Comparison of ENCODE assay signal across 25 cellular contexts in the genomic region with DNA sequence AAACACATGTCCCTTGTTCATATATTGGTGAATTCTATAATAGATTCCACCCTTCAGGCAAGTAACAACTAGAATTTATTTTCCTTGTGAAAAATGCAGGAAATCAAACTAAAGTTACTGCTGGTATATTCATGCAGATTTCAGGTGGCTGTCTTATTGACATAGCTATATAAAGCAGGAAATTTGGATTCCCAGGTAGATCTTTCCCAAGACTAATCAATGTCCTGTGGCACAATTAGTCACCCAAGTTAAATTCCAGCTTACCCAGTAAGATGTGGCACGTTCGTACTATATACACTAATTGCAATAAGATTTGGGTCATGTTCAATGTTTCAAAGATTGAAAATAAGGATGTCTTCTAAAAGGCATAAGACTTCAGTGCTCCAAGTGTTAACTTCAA. TPM values are rescaled to one million over a fixed set of nuclear protein-coding genes. Genes with fewer than 3 reads are reported as not detected.
DNase-seq lines count a peak whose midpoint lies in the region; FAIRE-seq and TF ChIP-seq lines count a peak whose summit lies in the region.
"Had no signal": no experiment of that assay in that cellular context is flagged by ENCODE, and none has a peak within 500 bp of the region (broad histone marks: within the 10 kb centered on the region; RNA-seq: fewer than 3 reads in every experiment).

No MANE protein-coding gene starts in this region.

- DNase-seq in mammary epithelial cell (peak; percentile 40), MCF 10A (ENCODE audit: unreplicated experiment) (no peak), PC-9 (peak in 1 of 2 experiments; percentile 83), bronchial epithelial cell (ENCODE audit: low read depth) (peak; percentile 71), MG63 (no peak), NCI-H187 treated with DMSO at 0.1 percent for 48 hours (lab: John Stamatoyannopoulos, UW) (no peak)
- no peak for DNase-seq in effector CD8-positive, alpha-beta T cell (lab: John Stamatoyannopoulos, UW)
- DNase-seq: Caco-2; CD4-positive, CD25-positive, alpha-beta regulatory T cell; CD8-positive, alpha-beta T cell; DMS 273 treated with DMSO at 0.1 percent for 48 hours; DMS79 treated with DMSO at 0.1 percent for 48 hours; GF-D8; H9 had no signal

- no peak overlapping the region for H3K9ac ChIP-seq in mammary epithelial cell (ENCODE audit: insufficient read depth, low read length)
- H3K9ac ChIP-seq: BLaER1 had no signal

- H3K9me3 ChIP-seq in mammary epithelial cell (replicated peaks; ENCODE audit: insufficient read depth, low read length) (no peaks in the 10 kb centered on the region), PC-9 (ENCODE audit: insufficient read depth, low read depth) (no peaks in the 10 kb centered on the region; the same call in 1 of the 2 replicates), MG63 (no peaks in the 10 kb centered on the region)
- H3K9me3 ChIP-seq: BLaER1, Caco-2 had no signal

- no TSS peak for BruUV-seq in mammary epithelial cell (replicated peaks; lab: Mats Ljungman, UMichigan)
- BruUV-seq in MCF 10A (replicated peaks; lab: Mats Ljungman, UMichigan), result no TSS peak
- no TSS peak for BruUV-seq in PC-9 (replicated peaks; lab: Mats Ljungman, UMichigan)

- no peaks in the 10 kb centered on the region for H4K20me1 ChIP-seq in mammary epithelial cell (ENCODE audit: insufficient read depth, low read length)
- no peaks in the 10 kb centered on the region for H4K20me1 ChIP-seq in PC-9 (ENCODE audit: insufficient read depth)
- H4K20me1 ChIP-seq: BLaER1 had no signal

- POLR2A ChIA-PET in MCF 10A (lab: Yijun Ruan, JAX), result interaction anchor here (0.9 kb wide), 1 partner anchor 8 kb away, joined by 3 read pairs; no protein-coding TSS in a partner anchor
- POLR2A ChIA-PET in PC-9 (lab: Charles Lee; ENCODE audit: unreplicated experiment), result no interaction called here

- H3K4me3 Mint-ChIP-seq in MCF 10A (ENCODE audit: unreplicated experiment), result no peak overlapping the region
- H3K4me3 Mint-ChIP-seq: B cell; CD4-positive, CD25-positive, alpha-beta regulatory T cell; CD8-positive, alpha-beta T cell; GM23338; H9 had no signal

- H3K27me3 Mint-ChIP-seq in MCF 10A (ENCODE audit: insufficient read depth, unreplicated experiment), result no peaks in the 10 kb centered on the region
- H3K27me3 Mint-ChIP-seq: CD4-positive, CD25-positive, alpha-beta regulatory T cell had no signal

- intact Hi-C loops in mammary epithelial cell (cut with micrococcal nuclease), result no loop called here
- intact Hi-C loops in MCF 10A (cut with micrococcal nuclease), result no loop called here
- intact Hi-C loops in PC-9 (cut with micrococcal nuclease; ENCODE audit: unreplicated experiment), result no loop called here

- H3K27ac ChIP-seq in mammary epithelial cell (ENCODE audit: insufficient read depth, low read depth, low read length), result no peak overlapping the region
- peak overlapping the region; percentile 71 for H3K27ac ChIP-seq in PC-9
- H3K27ac ChIP-seq: 22Rv1, BLaER1, C4-2B had no signal

- FAIRE-seq in bronchial epithelial cell (lab: Jason Lieb, UNC), result no peak
- FAIRE-seq in islet of Langerhans (lab: Jason Lieb, UNC), result peak; percentile 5
- FAIRE-seq: A204.1, D721Med, GM12891, GM18507 had no signal

- H3K27me3 ChIP-seq in mammary epithelial cell (ENCODE audit: insufficient read depth, low read length) (no peaks in the 10 kb centered on the region), PC-9 (ENCODE audit: insufficient read depth, low read depth) (no peaks in the 10 kb centered on the region), bronchial epithelial cell (ENCODE audit: control insufficient read depth, insufficient read depth, low read length) (no peaks in the 10 kb centered on the region), MG63 (no peaks in the 10 kb centered on the region)
- H3K27me3 ChIP-seq: BLaER1 had no signal

- CTCF ChIA-PET in mammary epithelial cell (lab: Charles Lee; ENCODE audit: low non-redundant PET), result no interaction called here
- CTCF ChIA-PET in MCF 10A (lab: Yijun Ruan, JAX), result no interaction called here
- CTCF ChIA-PET in PC-9 (lab: Charles Lee), result no interaction called here

- 16% methylated on average over 2 of the region's 2 CpGs for WGBS in mammary epithelial cell (ENCODE audit: low coverage, missing lambda C conversion rate)

- H2AFZ ChIP-seq in mammary epithelial cell (ENCODE audit: low read depth, low read length), result no peak overlapping the region
- H2AFZ ChIP-seq in PC-9, result no peak overlapping the region
- H2AFZ ChIP-seq: GM23338 had no signal

- H3K79me2 ChIP-seq in mammary epithelial cell (ENCODE audit: insufficient read depth, low read length), result no peaks in the 10 kb centered on the region
- H3K79me2 ChIP-seq in PC-9 (ENCODE audit: low read depth), result peaks cover 40% of the 10 kb centered on the region

- TF ChIP-seq CTCF in mammary epithelial cell (conservative IDR thresholded peaks at IDR 0.05 in 1 of 2, IDR thresholded peaks at IDR 0.05 in 1 of 2; ENCODE audit: extremely low read depth in 1 of 2, insufficient read depth in 1 of 2, low read depth in 1 of 2, low read length in 2 of 2), result no peak
- no peak for TF ChIP-seq CTCF in MCF 10A (IDR thresholded peaks at IDR 0.05; ENCODE audit: unreplicated experiment)
- no peak for TF ChIP-seq CTCF in PC-9 (conservative IDR thresholded peaks at IDR 0.05)
- no peak for TF ChIP-seq CTCF in bronchial epithelial cell (IDR thresholded peaks at IDR 0.05; ENCODE audit: insufficient read depth, low read length, severe bottlenecking)

- H3K4me1 Mint-ChIP-seq in MCF 10A (ENCODE audit: insufficient read depth, unreplicated experiment), result peaks cover 9% of the 10 kb centered on the region
- H3K4me1 Mint-ChIP-seq: B cell; CD4-positive, CD25-positive, alpha-beta regulatory T cell had no signal

- no peaks in the 10 kb centered on the region for H3K36me3 Mint-ChIP-seq in MCF 10A (ENCODE audit: insufficient read depth, unreplicated experiment)
- H3K36me3 Mint-ChIP-seq: CD4-positive, CD25-positive, alpha-beta regulatory T cell; CD8-positive, alpha-beta T cell had no signal

- H3K27ac Mint-ChIP-seq in MCF 10A (ENCODE audit: low read depth, unreplicated experiment), result no peak overlapping the region
- H3K27ac Mint-ChIP-seq: B cell; CD4-positive, CD25-positive, alpha-beta regulatory T cell; CD8-positive, alpha-beta T cell; GM23338; H9 had no signal

- H3F3A ChIP-seq in PC-9 (ENCODE audit: insufficient read depth, low read depth), result peaks cover 34% of the 10 kb centered on the region

- no peaks in the 10 kb centered on the region for H3K9me3 Mint-ChIP-seq in MCF 10A (ENCODE audit: unreplicated experiment)
- H3K9me3 Mint-ChIP-seq: CD8-positive, alpha-beta T cell had no signal

- H3K9me2 ChIP-seq in PC-9 (ENCODE audit: insufficient read depth), result no peaks in the 10 kb centered on the region

- dilution Hi-C loops in mammary epithelial cell (cut with HindIII; ENCODE audit: low sequenced_read_pairs), result loop anchor here (5.0 kb wide), 1 partner anchor 106 kb away; no protein-coding TSS in a partner anchor

- in situ Hi-C loops in mammary epithelial cell (cut with MboI; ENCODE audit: low sequenced_read_pairs in 2 of 2), result no loop called here

- H3K4me1 ChIP-seq in mammary epithelial cell (ENCODE audit: insufficient read depth, low read length) (peaks cover 20% of the 10 kb centered on the region), PC-9 (replicated peaks; ENCODE audit: insufficient read depth) (peaks cover 54% of the 10 kb centered on the region)
- H3K4me1 ChIP-seq: BLaER1 had no signal

- H3K36me3 ChIP-seq in mammary epithelial cell (ENCODE audit: insufficient read depth, low read length), result no peaks in the 10 kb centered on the region
- no peaks in the 10 kb centered on the region for H3K36me3 ChIP-seq in PC-9 (ENCODE audit: low read depth)
- H3K36me3 ChIP-seq in bronchial epithelial cell (ENCODE audit: control insufficient read depth, insufficient read depth, low read length), result no peaks in the 10 kb centered on the region
- H3K36me3 ChIP-seq in MG63, result no peaks in the 10 kb centered on the region
- H3K36me3 ChIP-seq: BLaER1 had no signal

- H3K4me3 ChIP-seq in mammary epithelial cell (replicated peaks in 1 of 3; ENCODE audit: insufficient read depth in 1 of 3, low read depth in 2 of 3, low read length in 3 of 3) (no peak overlapping the region), PC-9 (no peak overlapping the region), bronchial epithelial cell (ENCODE audit: low read depth, low read length) (no peak overlapping the region), MG63 (no peak overlapping the region)
- H3K4me3 ChIP-seq: BLaER1, GM23338 had no signal

- H3K4me2 ChIP-seq in mammary epithelial cell (ENCODE audit: insufficient read depth, low read depth, low read length) (no peak overlapping the region), PC-9 (peak overlapping the region; percentile 62)
- H3K4me2 ChIP-seq: BLaER1, GM23338 had no signal

RNA-seq across cellular contexts. Expression of gene MYO5B, which starts 42.0 kb away (rescaled TPM):
- 10 to 100 TPM; 29.8 to 31.7 TPM for total RNA-seq in mammary epithelial cell
- polyA plus RNA-seq in mammary epithelial cell, result 13.1 TPM
- 43.7 TPM for polyA minus RNA-seq in mammary epithelial cell
- 25.9 and 26.7 TPM in 2 replicates for total RNA-seq in MCF 10A (2022)
- total RNA-seq in PC-9 (2021), result 23.3 and 25.4 TPM in 2 replicates
- total RNA-seq in bronchial epithelial cell, result 31.3 and 66.8 TPM in 2 replicates
- total RNA-seq in MG63 (2014; rRNA removed; shearing (Covaris generic); ENCODE audit: low replicate concordance), result 8.8 and 31.6 TPM in 2 replicates
- total RNA-seq: CD4-positive, CD25-positive, alpha-beta regulatory T cell; CD8-positive, alpha-beta T cell; G401 had no signal

Comparison
In these comparisons a context has a peak if more than half of its experiments do, and no peak if none do; other contexts are left out.
1. DNase-seq: peak in mammary epithelial cell (single experiment) and bronchial epithelial cell (single experiment); none in MCF 10A (single experiment), MG63 (single experiment), NCI-H187 treated with DMSO at 0.1 percent for 48 hours (single experiment) and effector CD8-positive, alpha-beta T cell (single experiment).